12 cellular contexts compared by ENCODE assay signal in the genomic region with DNA sequence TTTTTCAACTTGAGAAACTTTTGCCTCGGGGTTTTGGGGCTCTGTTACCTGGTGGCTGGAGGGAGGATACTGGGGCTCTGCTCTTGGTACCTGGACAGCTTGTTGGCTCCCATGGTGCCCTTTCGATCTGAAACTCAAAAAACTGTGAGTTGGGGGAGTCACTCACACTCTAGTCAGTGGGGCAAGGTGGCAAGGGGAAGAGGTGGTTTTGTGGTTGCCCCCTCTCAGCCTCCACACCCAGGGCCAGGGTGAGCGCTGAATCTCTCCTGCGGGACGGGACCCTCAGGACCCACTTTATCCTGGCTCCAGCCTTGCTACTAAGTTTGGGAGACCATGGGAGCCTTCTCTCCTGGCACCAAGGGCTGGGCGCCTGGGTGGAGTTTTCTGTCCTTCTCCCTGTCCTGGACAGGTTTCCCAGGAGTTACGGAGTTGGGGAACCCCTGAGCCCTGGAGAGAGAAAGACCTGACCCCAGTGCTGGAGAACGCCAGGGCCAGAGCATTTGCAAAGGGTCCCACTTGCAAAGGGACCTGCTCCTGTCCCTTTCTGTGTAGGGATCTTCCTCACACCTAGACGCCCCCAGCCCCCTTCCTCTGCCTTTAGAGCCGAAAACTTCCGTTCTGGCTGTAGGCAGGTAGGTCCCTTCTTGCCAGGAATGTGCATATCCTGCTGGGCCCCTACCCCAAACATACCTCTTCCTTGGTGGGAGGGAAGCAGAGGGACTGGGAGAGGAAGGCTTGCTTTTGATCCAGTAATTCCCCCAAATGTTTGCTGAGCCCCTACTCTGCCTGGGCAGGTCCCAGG. TPM values are rescaled to one million over a fixed set of nuclear protein-coding genes. Genes with fewer than 3 reads are reported as not detected.
A peak's percentile ranks its signal among the peaks of the same experiment; 100 is the strongest.
DNase-seq lines count a peak whose midpoint lies in the region; ATAC-seq and TF ChIP-seq lines count a peak whose summit lies in the region.
"Had no signal": no experiment of that assay in that cellular context is flagged by ENCODE, and none has a peak within 500 bp of the region (broad histone marks: within the 10 kb centered on the region; RNA-seq: fewer than 3 reads in every experiment).

No MANE protein-coding gene starts in this region.

- peak overlapping the region; percentile 85 for H3K9ac ChIP-seq in mucosa of stomach (ENCODE audit: low read length)

- TF ChIP-seq CTCF in brain (conservative IDR thresholded peaks at IDR 0.05) (no peak), type B pancreatic cell (conservative IDR thresholded peaks at IDR 0.05) (no peak)

- no peaks in the 10 kb centered on the region for H3K9me3 ChIP-seq in mucosa of stomach (ENCODE audit: control insufficient read depth, low read length)
- H3K9me3 ChIP-seq: mucosa of descending colon had no signal

- H3K4me3 Mint-ChIP-seq in activated naive CD4-positive, alpha-beta T cell treated with anti-CD3 and anti-CD28 coated beads, Interleukin-2, amount 10 ng/mL, durations not matched to agents 7 days and 5 days = peak overlapping the region; percentile 58
- peak overlapping the region; percentile 78 to 97 (median 86) for H3K4me3 Mint-ChIP-seq in brain
- H3K4me3 Mint-ChIP-seq in type B pancreatic cell = peak overlapping the region; percentile 98

- no peak for ATAC-seq in HG03196 (IDR thresholded peaks at IDR 0.05; ENCODE audit: unreplicated experiment)
- ATAC-seq: activated CD4-positive, CD25-positive, alpha-beta regulatory T cell treated with anti-CD3 and anti-CD28 coated beads, Interleukin-2, amount 50 U/mL, for 24 hours; mucosa of descending colon had no signal

- peak overlapping the region; percentile 81 for H3K4me3 ChIP-seq in mucosa of stomach (ENCODE audit: low read length)
- H3K4me3 ChIP-seq: mucosa of descending colon had no signal

- no peaks in the 10 kb centered on the region for H3K27me3 ChIP-seq in mucosa of stomach (ENCODE audit: control insufficient read depth, insufficient read depth, low read length)

- CTCF ChIA-PET in activated naive CD4-positive, alpha-beta T cell treated with anti-CD3 and anti-CD28 coated beads, Interleukin-2, amount 10 ng/mL, durations not matched to agents 7 days and 5 days (lab: Charles Lee) = no interaction called here

- DNase-seq in activated naive CD4-positive, alpha-beta T cell treated with anti-CD3 and anti-CD28 coated beads, Interleukin-2, amount 10 ng/mL, durations not matched to agents 7 days and 5 days = no peak
- no peak for DNase-seq in activated naive CD4-positive, alpha-beta T cell treated with anti-CD3 and anti-CD28 coated beads, Interleukin-2, amount 50 U/mL, for 16 hours
- DNase-seq in type B pancreatic cell (ENCODE audit: extremely low spot score, unreplicated experiment) (no peak), NCI-H82 (lab: John Stamatoyannopoulos, UW) (no peak)
- no peak for DNase-seq in stimulated activated CD4-positive, alpha-beta T cell treated with anti-CD3 and anti-CD28 coated beads, Interleukin-15, amount 100 ng/mL, for 24 hours
- DNase-seq: NCI-H1105 treated with DMSO at 0.1 percent for 48 hours, OCI-M1 had no signal

- H3K4me1 Mint-ChIP-seq in activated naive CD4-positive, alpha-beta T cell treated with anti-CD3 and anti-CD28 coated beads, Interleukin-2, amount 10 ng/mL, durations not matched to agents 7 days and 5 days = peaks cover 25% of the 10 kb centered on the region
- peaks cover 66% of the 10 kb centered on the region for H3K4me1 Mint-ChIP-seq in brain
- peaks cover 54% of the 10 kb centered on the region for H3K4me1 Mint-ChIP-seq in type B pancreatic cell (ENCODE audit: unreplicated experiment)

- peaks cover 74% of the 10 kb centered on the region for H3K4me1 ChIP-seq in mucosa of stomach (ENCODE audit: control insufficient read depth, insufficient read depth, low read length)

- peaks cover 93% of the 10 kb centered on the region for H3K27me3 Mint-ChIP-seq in activated naive CD4-positive, alpha-beta T cell treated with anti-CD3 and anti-CD28 coated beads, Interleukin-2, amount 10 ng/mL, durations not matched to agents 7 days and 5 days
- peaks cover 87% of the 10 kb centered on the region for H3K27me3 Mint-ChIP-seq in brain
- H3K27me3 Mint-ChIP-seq in type B pancreatic cell = peaks cover 3% of the 10 kb centered on the region

- H3K36me3 ChIP-seq in mucosa of stomach (ENCODE audit: control insufficient read depth, insufficient read depth, low read length) = no peaks in the 10 kb centered on the region

- H3K27ac Mint-ChIP-seq in activated naive CD4-positive, alpha-beta T cell treated with anti-CD3 and anti-CD28 coated beads, Interleukin-2, amount 10 ng/mL, durations not matched to agents 7 days and 5 days = no peak overlapping the region
- H3K27ac Mint-ChIP-seq in brain = peak overlapping the region in 1 of 5 experiments; percentile 54
- H3K27ac Mint-ChIP-seq in type B pancreatic cell = peak overlapping the region; percentile 34

- H3K9me3 Mint-ChIP-seq in activated naive CD4-positive, alpha-beta T cell treated with anti-CD3 and anti-CD28 coated beads, Interleukin-2, amount 10 ng/mL, durations not matched to agents 7 days and 5 days = no peaks in the 10 kb centered on the region
- H3K9me3 Mint-ChIP-seq in brain = peaks cover 0 to 2% (median 0%) of the 10 kb centered on the region in 5 experiments
- H3K9me3 Mint-ChIP-seq in type B pancreatic cell = no peaks in the 10 kb centered on the region

- H3K36me3 Mint-ChIP-seq in activated naive CD4-positive, alpha-beta T cell treated with anti-CD3 and anti-CD28 coated beads, Interleukin-2, amount 10 ng/mL, durations not matched to agents 7 days and 5 days = peaks cover 2% of the 10 kb centered on the region
- H3K36me3 Mint-ChIP-seq in brain (peaks cover 17% of the 10 kb centered on the region), type B pancreatic cell (peaks cover 16% of the 10 kb centered on the region)

RNA-seq across cellular contexts. Expression of a gene that starts 2.9 kb away (rescaled TPM):
- 184 TPM for polyA plus RNA-seq in brain (ENCODE audit: insufficient read depth, low read depth, low replicate concordance)
- total RNA-seq in type B pancreatic cell (ENCODE audit: low replicate concordance) = 62.2 and 100 TPM in 2 replicates
